8 cellular contexts compared by ENCODE assay signal in genomic region chr15:49155834-49156627, GRCh38. TPM values are rescaled to one million over a fixed set of nuclear protein-coding genes. Genes with fewer than 3 reads are reported as not detected.
DNase-seq lines count a peak whose midpoint lies in the region; ATAC-seq and TF ChIP-seq lines count a peak whose summit lies in the region.

No MANE protein-coding gene starts in this region.

- H2AFZ ChIP-seq in smooth muscle cell (ENCODE audit: low read depth), result peak overlapping the region; percentile 82

- peak overlapping the region; percentile 93 for H3K4me2 ChIP-seq in smooth muscle cell

- H3K4me3 ChIP-seq in HL-60 (replicated peaks; ENCODE audit: insufficient read depth, low read length) (peak overlapping the region; percentile 81), iPS-18c (ENCODE audit: insufficient read depth, low read depth, low read length) (peak overlapping the region; percentile 56), smooth muscle cell (peak overlapping the region; percentile 85)

- no peaks in the 10 kb centered on the region for H3F3A ChIP-seq in smooth muscle cell (ENCODE audit: low read depth)

- peaks cover 85% of the 10 kb centered on the region for H3K79me2 ChIP-seq in smooth muscle cell (ENCODE audit: low read depth)

- POLR2A ChIA-PET in activated naive CD8-positive, alpha-beta T cell treated with anti-CD3 and anti-CD28 coated beads, Interleukin-2, amount 10 ng/mL, durations not matched to agents 7 days and 5 days (lab: Charles Lee), result interaction anchor here (0.8 to 3.0 kb wide), 12 partner anchors 9 to 1268 kb away, joined by 3 to 21 read pairs (median 4); partner anchors contain the start of genes CEP152, EID1, GALK2 and SECISBP2L

- peak overlapping the region; percentile 89 for H3K4me3 Mint-ChIP-seq in activated naive CD8-positive, alpha-beta T cell treated with anti-CD3 and anti-CD28 coated beads, Interleukin-2, amount 10 ng/mL, durations not matched to agents 7 days and 5 days

- peak overlapping the region; percentile 85 for H3K9ac ChIP-seq in smooth muscle cell (ENCODE audit: low read depth)

- H3K9me3 Mint-ChIP-seq in activated naive CD8-positive, alpha-beta T cell treated with anti-CD3 and anti-CD28 coated beads, Interleukin-2, amount 10 ng/mL, durations not matched to agents 7 days and 5 days, result no peaks in the 10 kb centered on the region

- no peak for ATAC-seq in activated naive CD8-positive, alpha-beta T cell treated with anti-CD3 and anti-CD28 coated beads, Interleukin-2, amount 10 ng/mL, durations not matched to agents 7 days and 5 days (ENCODE audit: low read depth)
- ATAC-seq in HG03139 (IDR thresholded peaks at IDR 0.05; ENCODE audit: unreplicated experiment), result no peak

- WGBS in smooth muscle cell (ENCODE audit: low lambda C conversion rate), result 2% methylated on average over 26 of the region's 26 CpGs

- no peaks in the 10 kb centered on the region for H3K27me3 Mint-ChIP-seq in activated naive CD8-positive, alpha-beta T cell treated with anti-CD3 and anti-CD28 coated beads, Interleukin-2, amount 10 ng/mL, durations not matched to agents 7 days and 5 days

- peak overlapping the region; percentile 93 for H3K27ac Mint-ChIP-seq in activated naive CD8-positive, alpha-beta T cell treated with anti-CD3 and anti-CD28 coated beads, Interleukin-2, amount 10 ng/mL, durations not matched to agents 7 days and 5 days

- H3K36me3 ChIP-seq in smooth muscle cell (ENCODE audit: low read depth), result no peaks in the 10 kb centered on the region

- H3K27ac ChIP-seq in HL-60 (replicated peaks), result peak overlapping the region; percentile 86
- H3K27ac ChIP-seq in smooth muscle cell (ENCODE audit: low read depth), result peak overlapping the region; percentile 74

- H3K36me3 Mint-ChIP-seq in activated naive CD8-positive, alpha-beta T cell treated with anti-CD3 and anti-CD28 coated beads, Interleukin-2, amount 10 ng/mL, durations not matched to agents 7 days and 5 days, result peaks cover 2% of the 10 kb centered on the region

- TF ChIP-seq CTCF in HL-60 (IDR thresholded peaks at IDR 0.05; ENCODE audit: insufficient read depth, low read length) (no peak), smooth muscle cell (IDR thresholded peaks at IDR 0.05; ENCODE audit: borderline replicate concordance, insufficient read depth, poor library complexity, severe bottlenecking) (no peak)

- no peaks in the 10 kb centered on the region for H3K27me3 ChIP-seq in HL-60 (ENCODE audit: insufficient read depth, poor library complexity, severe bottlenecking)
- no peaks in the 10 kb centered on the region for H3K27me3 ChIP-seq in smooth muscle cell (ENCODE audit: low read depth)

- H3K9me3 ChIP-seq in iPS-18c (ENCODE audit: control insufficient read depth, insufficient read depth, low read length), result no peaks in the 10 kb centered on the region
- no peaks in the 10 kb centered on the region for H3K9me3 ChIP-seq in smooth muscle cell (replicated peaks; ENCODE audit: low read depth)

- H3K4me1 ChIP-seq in smooth muscle cell (ENCODE audit: low read depth), result peaks cover 19% of the 10 kb centered on the region

- DNase-seq in NCI-H748 (lab: John Stamatoyannopoulos, UW; ENCODE audit: unreplicated experiment) (peak; percentile 22), NCI-H748 treated with DMSO at 0.1 percent for 48 hours (lab: John Stamatoyannopoulos, UW) (no peak), HL-60 (ENCODE audit: low read depth in 1 of 2, low spot score in 1 of 2) (peak in 1 of 2 experiments; percentile 6), smooth muscle cell (lab: John Stamatoyannopoulos, UW; ENCODE audit: unreplicated experiment) (no peak), SHP77 treated with DMSO at 0.1 percent for 48 hours (lab: John Stamatoyannopoulos, UW) (no peak)
- no peak for DNase-seq in activated naive CD8-positive, alpha-beta T cell treated with anti-CD3 and anti-CD28 coated beads, Interleukin-2, amount 10 ng/mL, durations not matched to agents 7 days and 5 days

- peaks cover 35% of the 10 kb centered on the region for H4K20me1 ChIP-seq in smooth muscle cell (ENCODE audit: low read depth)

- peaks cover 29% of the 10 kb centered on the region for H3K4me1 Mint-ChIP-seq in activated naive CD8-positive, alpha-beta T cell treated with anti-CD3 and anti-CD28 coated beads, Interleukin-2, amount 10 ng/mL, durations not matched to agents 7 days and 5 days

RNA-seq across cellular contexts. Expression of gene COPS2, which starts 0.6 kb away (rescaled TPM):
- 10 to 100 TPM; 58.9 to 61.1 TPM for total RNA-seq in activated naive CD8-positive, alpha-beta T cell treated with anti-CD3 and anti-CD28 coated beads, Interleukin-2, amount 10 ng/mL, durations not matched to agents 7 days and 5 days
- 88.0 and 112 TPM in 2 replicates for total RNA-seq in smooth muscle cell
- 21.5 and 25.3 TPM in 2 replicates for polyA plus RNA-seq in smooth muscle cell

RNA-seq across cellular contexts. Expression of gene GALK2, which starts 14.0 kb away (rescaled TPM):
- 10 to 100 TPM; 27.2 to 30.6 TPM for total RNA-seq in activated naive CD8-positive, alpha-beta T cell treated with anti-CD3 and anti-CD28 coated beads, Interleukin-2, amount 10 ng/mL, durations not matched to agents 7 days and 5 days
- total RNA-seq in smooth muscle cell, result 28.3 and 33.4 TPM in 2 replicates
- polyA plus RNA-seq in smooth muscle cell, result 22.4 and 24.4 TPM in 2 replicates
